Comparison of ENCODE assay signal across 13 cellular contexts in genomic region chr10:71600856-71601255, GRCh38.
A peak's percentile ranks its signal among the peaks of the same experiment; 100 is the strongest.
DNase-seq lines count a peak whose midpoint lies in the region; ATAC-seq and TF ChIP-seq lines count a peak whose summit lies in the region.
"Had no signal": no experiment of that assay in that cellular context is flagged by ENCODE, and none has a peak within 500 bp of the region (broad histone marks: within the 10 kb centered on the region; RNA-seq: fewer than 3 reads in every experiment).

No MANE protein-coding gene starts in this region.

- H3K4me3 ChIP-seq in AG10803 (ENCODE audit: low read length) (no peak overlapping the region), astrocyte of the spinal cord (ENCODE audit: low read depth, low read length) (no peak overlapping the region)
- H3K4me3 ChIP-seq: ovary, tibial artery had no signal

- no peaks in the 10 kb centered on the region for H3K36me3 Mint-ChIP-seq in HFFc6 (ENCODE audit: low read depth)
- H3K36me3 Mint-ChIP-seq: T-cell had no signal

- no peaks in the 10 kb centered on the region for H3K9me3 Mint-ChIP-seq in HFFc6
- H3K9me3 Mint-ChIP-seq: T-cell had no signal

- H3K4me3 Mint-ChIP-seq in HFFc6, result no peak overlapping the region
- H3K4me3 Mint-ChIP-seq: T-cell had no signal

- peaks cover 7% of the 10 kb centered on the region for H3K27me3 Mint-ChIP-seq in HFFc6 (ENCODE audit: insufficient read depth)
- H3K27me3 Mint-ChIP-seq: T-cell had no signal

- peak overlapping the region; percentile 43; the same call in 1 of the 2 replicates for H3K27ac Mint-ChIP-seq in HFFc6
- H3K27ac Mint-ChIP-seq: T-cell had no signal

- DNase-seq in AG10803 (ENCODE audit: low read depth), result peak; percentile 91
- DNase-seq in HFFc6, result peak; percentile 68
- DNase-seq in astrocyte of the spinal cord (ENCODE audit: low read depth, low spot score), result peak; percentile 91
- peak; percentile 6 to 61 for DNase-seq in lung microvascular endothelial cell (ENCODE audit: low read depth in 2 of 2)
- DNase-seq in activated effector memory CD4-positive, alpha-beta T cell treated with anti-CD3 and anti-CD28 coated beads, Interleukin-2, amount 50 U/mL, for 16 hours, result no peak
- DNase-seq: left colon, NCI-H1092 treated with DMSO at 0.1 percent for 48 hours, T-cell had no signal

- TF ChIP-seq CTCF in AG10803 (conservative IDR thresholded peaks at IDR 0.05; ENCODE audit: low read length) (no peak), HFFc6 (IDR thresholded peaks at IDR 0.05) (no peak), astrocyte of the spinal cord (IDR thresholded peaks at IDR 0.05; ENCODE audit: low read depth, low read length) (no peak)

- ATAC-seq in HG03097 (IDR thresholded peaks at IDR 0.05; ENCODE audit: low FRiP score, unreplicated experiment) (no peak), HG03432 (IDR thresholded peaks at IDR 0.05; ENCODE audit: unreplicated experiment) (no peak), GM18868 (IDR thresholded peaks at IDR 0.05; ENCODE audit: unreplicated experiment) (no peak)
- ATAC-seq: left colon, T-cell had no signal

- peaks cover 26% of the 10 kb centered on the region for H3K4me1 Mint-ChIP-seq in HFFc6 (ENCODE audit: low read depth)
- H3K4me1 Mint-ChIP-seq: T-cell had no signal

- in situ Hi-C loops in astrocyte of the spinal cord (cut with HindIII; ENCODE audit: low sequenced_read_pairs), result no loop called here
